In the genomic region with DNA sequence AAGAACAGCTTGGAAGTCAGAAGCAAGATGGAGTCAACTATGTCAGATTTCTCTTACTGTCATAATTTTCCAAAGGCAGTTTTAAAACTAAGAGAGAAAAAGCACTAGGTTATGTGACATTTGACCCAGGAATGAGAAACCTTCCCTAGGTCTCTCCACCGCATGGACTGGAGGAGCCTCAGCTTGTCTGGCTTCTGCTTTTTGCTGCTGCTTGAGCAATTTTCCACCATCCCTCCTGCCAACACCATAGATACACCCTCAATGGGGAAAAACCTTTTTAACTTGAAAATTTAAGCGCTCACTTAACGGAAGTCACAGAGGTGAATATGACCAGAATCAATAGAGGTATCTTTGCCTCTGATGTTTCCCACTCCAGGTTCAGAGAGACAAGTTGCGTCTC, we compare ENCODE assay signal across 20 cellular contexts.
"Had no signal": no experiment of that assay in that cellular context is flagged by ENCODE, and none has a peak within 500 bp of the region (broad histone marks: within the 10 kb centered on the region; RNA-seq: fewer than 3 reads in every experiment).

No MANE protein-coding gene starts in this region.

- H3K4me1 ChIP-seq: breast epithelium, left ventricle myocardium inferior, right atrium auricular region, testis had no signal

- H3K4me3 ChIP-seq: breast epithelium, heart right ventricle, left ventricle myocardium inferior, lung, right atrium auricular region, smooth muscle cell, testis, transverse colon had no signal

- H3K36me3 ChIP-seq: breast epithelium, heart right ventricle, left ventricle myocardium inferior, right atrium auricular region, transverse colon had no signal

- H3K27me3 ChIP-seq: breast epithelium, right atrium auricular region, testis, transverse colon had no signal

- ATAC-seq: activated CD4-positive, alpha-beta T cell treated with anti-CD3 and anti-CD28 coated beads for 36 hours; activated CD8-positive, alpha-beta memory T cell treated with anti-CD3 and anti-CD28 coated beads, Interleukin-2, amount 10 ng/mL, durations not matched to agents 7 days and 5 days; activated CD8-positive, alpha-beta T cell treated with anti-CD3 and anti-CD28 coated beads, Interleukin-2, amount 10 ng/mL, durations not matched to agents 7 days and 5 days; activated naive CD8-positive, alpha-beta T cell treated with anti-CD3 and anti-CD28 coated beads, Interleukin-2, amount 50 U/mL, for 24 hours; heart right ventricle; natural killer cell treated with Interleukin-12 subunit alpha and Interleukin-12 subunit beta and Interleukin-15 and Interleukin-18, amount 100 ng/mL, for 72 hours had no signal

- H3K9me3 ChIP-seq: breast epithelium, heart right ventricle, left ventricle myocardium inferior, right atrium auricular region, testis, transverse colon had no signal

- H3K27ac ChIP-seq: heart right ventricle, left ventricle myocardium inferior, right atrium auricular region, testis, transverse colon had no signal

- DNase-seq: activated CD4-positive, alpha-beta T cell treated with anti-CD3 and anti-CD28 coated beads for 36 hours; activated CD4-positive, CD25-positive, alpha-beta regulatory T cell; activated CD8-positive, alpha-beta memory T cell treated with anti-CD3 and anti-CD28 coated beads, Interleukin-2, amount 10 ng/mL, durations not matched to agents 7 days and 5 days; activated CD8-positive, alpha-beta T cell treated with anti-CD3 and anti-CD28 coated beads, Interleukin-2, amount 10 ng/mL, durations not matched to agents 7 days and 5 days; activated naive CD8-positive, alpha-beta T cell treated with anti-CD3 and anti-CD28 coated beads, Interleukin-2, amount 50 U/mL, for 24 hours; activated T-cell treated with anti-CD3 and anti-CD28 coated beads, Interleukin-2, amount 50 U/mL, for 48 hours; central memory CD4-positive, alpha-beta T cell; foreskin fibroblast; heart right ventricle; left ventricle myocardium inferior; mesendoderm; stimulated activated CD4-positive, alpha-beta T cell treated with anti-CD3 and anti-CD28 coated beads, Interleukin-1b, Interleukin-23, amount 100 ng/mL, for 48 hours; stimulated activated naive CD4-positive, alpha-beta T cell treated with Interleukin-2 at 50 U/mL for 16 hours; testis; transverse colon had no signal
